ENCODE assay signal across 9 cellular contexts in genomic region chr9:73869261-73869660, GRCh38.
DNase-seq lines count a peak whose midpoint lies in the region; ATAC-seq and TF ChIP-seq lines count a peak whose summit lies in the region.
"Had no signal": no experiment of that assay in that cellular context is flagged by ENCODE, and none has a peak within 500 bp of the region (broad histone marks: within the 10 kb centered on the region; RNA-seq: fewer than 3 reads in every experiment).

No MANE protein-coding gene starts in this region.

- H3K4me3 ChIP-seq in BLaER1 (no peak overlapping the region), neural progenitor cell (no peak overlapping the region)

- H3F3A ChIP-seq in neural progenitor cell (ENCODE audit: low read depth) = no peaks in the 10 kb centered on the region

- H3K27ac ChIP-seq in BLaER1 (no peak overlapping the region), neural progenitor cell (no peak overlapping the region)

- H3K36me3 ChIP-seq in BLaER1 (no peaks in the 10 kb centered on the region), neural progenitor cell (no peaks in the 10 kb centered on the region)

- H2AFZ ChIP-seq in neural progenitor cell (replicated peaks) = no peak overlapping the region

- no peak overlapping the region for H3K4me3 Mint-ChIP-seq in neural progenitor cell
- H3K4me3 Mint-ChIP-seq: central memory CD8-positive, alpha-beta T cell had no signal

- no peaks in the 10 kb centered on the region for H3K27me3 Mint-ChIP-seq in neural progenitor cell (ENCODE audit: insufficient read depth, low read depth)
- H3K27me3 Mint-ChIP-seq: central memory CD8-positive, alpha-beta T cell had no signal

- ATAC-seq in GM18909 (IDR thresholded peaks at IDR 0.05; ENCODE audit: poor library complexity, unreplicated experiment) = peak; percentile 100
- ATAC-seq in HG03095 (IDR thresholded peaks at IDR 0.05; ENCODE audit: unreplicated experiment) = peak; percentile 100

- no peaks in the 10 kb centered on the region for H3K27me3 ChIP-seq in BLaER1
- H3K27me3 ChIP-seq in neural progenitor cell = no peaks in the 10 kb centered on the region

- H3K4me1 ChIP-seq in BLaER1 (peaks cover 11% of the 10 kb centered on the region), neural progenitor cell (peaks cover 13% of the 10 kb centered on the region)

- H3K79me2 ChIP-seq in neural progenitor cell (ENCODE audit: low read depth) = no peaks in the 10 kb centered on the region

- DNase-seq in NCI-H226 = peak; percentile 89
- DNase-seq in activated T-helper 9 cell treated with anti-CD3 and anti-CD28 coated beads, Interleukin-2, amount 50 U/mL, for 16 hours (ENCODE audit: low read depth) = peak; percentile 0
- peak; percentile 52 for DNase-seq in neural progenitor cell (ENCODE audit: low spot score)
- DNase-seq in DMS 273 (lab: John Stamatoyannopoulos, UW; ENCODE audit: unreplicated experiment) = no peak
- DNase-seq in cerebellar cortex (ENCODE audit: low spot score) = no peak

- no peaks in the 10 kb centered on the region for H3K36me3 Mint-ChIP-seq in neural progenitor cell

- H3K9ac ChIP-seq in BLaER1 = no peak overlapping the region
- no peak overlapping the region for H3K9ac ChIP-seq in neural progenitor cell

- H3K4me2 ChIP-seq in BLaER1 (peak overlapping the region; percentile 17; the same call in 1 of the 2 replicates), neural progenitor cell (peak overlapping the region; percentile 39)

- peaks cover 27% of the 10 kb centered on the region for H3K4me1 Mint-ChIP-seq in neural progenitor cell
- H3K4me1 Mint-ChIP-seq: central memory CD8-positive, alpha-beta T cell had no signal

- H3K9me3 ChIP-seq in BLaER1 = no peaks in the 10 kb centered on the region
- H3K9me3 ChIP-seq in neural progenitor cell (ENCODE audit: low read depth) = no peaks in the 10 kb centered on the region

- TF ChIP-seq CTCF in neural progenitor cell (IDR thresholded peaks at IDR 0.05) = no peak

- H3K9me3 Mint-ChIP-seq in neural progenitor cell = no peaks in the 10 kb centered on the region

- H4K20me1 ChIP-seq in BLaER1 (no peaks in the 10 kb centered on the region), neural progenitor cell (ENCODE audit: low read depth) (no peaks in the 10 kb centered on the region)

- H3K27ac Mint-ChIP-seq in neural progenitor cell = peak overlapping the region; percentile 46

Comparison
In these comparisons a context has a peak if more than half of its experiments do, and no peak if none do; other contexts are left out.
1. DNase-seq: peak in NCI-H226 (single experiment), activated T-helper 9 cell treated with anti-CD3 and anti-CD28 coated beads, Interleukin-2, amount 50 U/mL, for 16 hours (single experiment) and neural progenitor cell (single experiment); none in DMS 273 (single experiment) and cerebellar cortex (single experiment).